9 cellular contexts compared by ENCODE assay signal in genomic region chr4:144894525-144894924, GRCh38.
A peak's percentile ranks its signal among the peaks of the same experiment; 100 is the strongest.
DNase-seq lines count a peak whose midpoint lies in the region; ATAC-seq and TF ChIP-seq lines count a peak whose summit lies in the region.
"Had no signal": no experiment of that assay in that cellular context is flagged by ENCODE, and none has a peak within 500 bp of the region (broad histone marks: within the 10 kb centered on the region; RNA-seq: fewer than 3 reads in every experiment).

No MANE protein-coding gene starts in this region.

- H3K9ac ChIP-seq in MM.1S (ENCODE audit: low read length) = no peak overlapping the region

- H3K4me2 ChIP-seq in MM.1S (ENCODE audit: low read depth, low read length) = no peak overlapping the region

- H3K9me3 ChIP-seq in SJCRH30 (replicated peaks) (no peaks in the 10 kb centered on the region), MM.1S (replicated peaks; ENCODE audit: insufficient read depth, low read length) (no peaks in the 10 kb centered on the region)
- H3K9me3 ChIP-seq: ovary had no signal

- H3K9me2 ChIP-seq in MM.1S (replicated peaks; ENCODE audit: insufficient read depth, low read length) = no peaks in the 10 kb centered on the region

- H3K4me1 ChIP-seq in SJCRH30 (no peaks in the 10 kb centered on the region), MM.1S (ENCODE audit: low read length) (no peaks in the 10 kb centered on the region)

- no peak for TF ChIP-seq POLR2A in erythroblast (IDR thresholded peaks at IDR 0.05; ENCODE audit: low read length)

- DNase-seq in A172 (ENCODE audit: low spot score) (peak; percentile 69), SJCRH30 (peak; percentile 20 to 28), foreskin fibroblast (peak; percentile 33 to 74), MM.1S (no peak), NCI-H2227 (lab: John Stamatoyannopoulos, UW; ENCODE audit: unreplicated experiment) (no peak), erythroblast (lab: John Stamatoyannopoulos, UW) (no peak)
- DNase-seq: ovary had no signal

- H4K20me1 ChIP-seq in MM.1S (ENCODE audit: insufficient read depth, low read length) = no peaks in the 10 kb centered on the region

- H3K27me3 ChIP-seq in SJCRH30 (no peaks in the 10 kb centered on the region), MM.1S (replicated peaks; ENCODE audit: insufficient read depth, low read length) (no peaks in the 10 kb centered on the region)
- H3K27me3 ChIP-seq: ovary had no signal

- H2AFZ ChIP-seq in MM.1S (ENCODE audit: low read length) = no peak overlapping the region

- peak; percentile 77 for ATAC-seq in HG03060 (IDR thresholded peaks at IDR 0.05; ENCODE audit: low read depth, unreplicated experiment)
- no peak for ATAC-seq in GM21737 (IDR thresholded peaks at IDR 0.05; ENCODE audit: unreplicated experiment)

- TF ChIP-seq CTCF in foreskin fibroblast (IDR thresholded peaks at IDR 0.05; ENCODE audit: low read depth, low read length) = no peak
- TF ChIP-seq CTCF in MM.1S (IDR thresholded peaks at IDR 0.05; ENCODE audit: low read length) = no peak

- H3F3A ChIP-seq in MM.1S (ENCODE audit: insufficient read depth, low read length) = no peaks in the 10 kb centered on the region

- H3K4me3 ChIP-seq in SJCRH30 = no peak overlapping the region
- H3K4me3 ChIP-seq in foreskin fibroblast (ENCODE audit: low read depth in 1 of 2, low read length in 2 of 2) = no peak overlapping the region
- no peak overlapping the region for H3K4me3 ChIP-seq in MM.1S (ENCODE audit: low read length)
- H3K4me3 ChIP-seq: ovary had no signal

- H3K27ac ChIP-seq in SJCRH30 (no peak overlapping the region), MM.1S (ENCODE audit: low read length) (no peak overlapping the region)
- H3K27ac ChIP-seq: ovary had no signal

- H3K36me3 ChIP-seq in SJCRH30 (no peaks in the 10 kb centered on the region), MM.1S (replicated peaks; ENCODE audit: insufficient read depth, low read length) (no peaks in the 10 kb centered on the region)
- H3K36me3 ChIP-seq: ovary had no signal

- H3K79me2 ChIP-seq in MM.1S (ENCODE audit: low read length) = no peaks in the 10 kb centered on the region

Comparison
In these comparisons a context has a peak if more than half of its experiments do, and no peak if none do; other contexts are left out.
1. DNase-seq: peak in A172 (single experiment), SJCRH30 (2 of 2) and foreskin fibroblast (2 of 2); none in MM.1S (single experiment), NCI-H2227 (single experiment) and erythroblast (0 of 2).